Comparison of ENCODE assay signal across 1 cellular context in genomic region chr11:116826751-116827431, GRCh38.
TF ChIP-seq lines count a peak whose summit lies in the region.

No MANE protein-coding gene starts in this region.

TF ChIP-seq in HepG2, 621 proteins besides CTCF, POLR2A, EP300 and RAD21 (continued from another document and continues in another):
- TF ChIP-seq ZNF883 (CRISPR knock-in tag; IDR thresholded peaks at IDR 0.05; ENCODE audit: not compliant biosample characterization) (peak; percentile 63), SKI (IDR thresholded peaks at IDR 0.05; ENCODE audit: partially characterized antibody) (peak; percentile 90), ZNF337 (CRISPR knock-in tag; IDR thresholded peaks at IDR 0.05; ENCODE audit: borderline replicate concordance, low read depth) (0 out of 2 replicates have a peak, but pooled peaks have one; percentile 60), ZNF318 (CRISPR knock-in tag; IDR thresholded peaks at IDR 0.05) (peak; percentile 59; the same call in 1 of the 2 replicates), RELA (CRISPR knock-in tag; IDR thresholded peaks at IDR 0.05) (no peak), RFX1 (IDR thresholded peaks at IDR 0.05) (peak; percentile 60; the same call in 1 of the 2 replicates), TBL1XR1 (IDR thresholded peaks at IDR 0.05; ENCODE audit: borderline replicate concordance, low read length, partially characterized antibody) (peak; percentile 15), FOXJ3 (CRISPR knock-in tag; IDR thresholded peaks at IDR 0.05; ENCODE audit: borderline replicate concordance) (peak; percentile 85), ZNF800 (CRISPR knock-in tag; IDR thresholded peaks at IDR 0.05) (peak; percentile 58; the same call in 1 of the 2 replicates), PAWR (CRISPR knock-in tag; IDR thresholded peaks at IDR 0.05; ENCODE audit: borderline replicate concordance) (0 out of 2 replicates have a peak, but pooled peaks have one; percentile 67), ARNT2 (CRISPR knock-in tag; IDR thresholded peaks at IDR 0.05; ENCODE audit: low read depth) (no peak), BCL6 (CRISPR knock-in tag; IDR thresholded peaks at IDR 0.05) (peak; percentile 83), ZNF839 (CRISPR knock-in tag; IDR thresholded peaks at IDR 0.05; ENCODE audit: borderline replicate concordance) (no peak), CHD2 (IDR thresholded peaks at IDR 0.05; ENCODE audit: low read depth, low read length) (no peak), MYC (CRISPR knock-in tag; IDR thresholded peaks at IDR 0.05; ENCODE audit: borderline replicate concordance) (peak; percentile 95), ZNF263 (CRISPR knock-in tag; IDR thresholded peaks at IDR 0.05) (peak; percentile 54), NR2F6 (IDR thresholded peaks at IDR 0.05) (peak; percentile 99), NR2F6 (CRISPR knock-in tag; IDR thresholded peaks at IDR 0.05) (peak; percentile 99), ZHX1 (CRISPR knock-in tag; IDR thresholded peaks at IDR 0.05; ENCODE audit: low read depth) (peak; percentile 84; the same call in 1 of the 2 replicates), ZNF232 (CRISPR knock-in tag; IDR thresholded peaks at IDR 0.05; ENCODE audit: borderline replicate concordance) (no peak), KAT8 (CRISPR knock-in tag; IDR thresholded peaks at IDR 0.05) (0 out of 2 replicates have a peak, but pooled peaks have one; percentile 36), PHB2 (IDR thresholded peaks at IDR 0.05; ENCODE audit: partially characterized antibody) (no peak), ZNF431 (CRISPR knock-in tag; IDR thresholded peaks at IDR 0.05; ENCODE audit: borderline replicate concordance, low read depth) (peak; percentile 92; the same call in 1 of the 2 replicates), TMF1 (CRISPR knock-in tag; IDR thresholded peaks at IDR 0.05; ENCODE audit: low read depth) (no peak), STAT6 (CRISPR knock-in tag; IDR thresholded peaks at IDR 0.05; ENCODE audit: borderline replicate concordance) (peak; percentile 75; the same call in 1 of the 2 replicates), CC2D1A (CRISPR knock-in tag; IDR thresholded peaks at IDR 0.05) (no peak), MBD4 (IDR thresholded peaks at IDR 0.05; ENCODE audit: borderline replicate concordance, low read length) (no peak), ATF5 (CRISPR knock-in tag; IDR thresholded peaks at IDR 0.05; ENCODE audit: low read depth) (no peak), HMG20A (CRISPR knock-in tag; IDR thresholded peaks at IDR 0.05; ENCODE audit: borderline replicate concordance) (peak; percentile 68; the same call in 1 of the 2 replicates), HNF1B (CRISPR knock-in tag; IDR thresholded peaks at IDR 0.05) (peak; percentile 88), NFAT5 (CRISPR knock-in tag; IDR thresholded peaks at IDR 0.05) (0 out of 2 replicates have a peak, but pooled peaks have one; percentile 4), ZNF333 (CRISPR knock-in tag; IDR thresholded peaks at IDR 0.05; ENCODE audit: borderline replicate concordance) (peak; percentile 24; the same call in 1 of the 2 replicates), HDAC1 (CRISPR knock-in tag; IDR thresholded peaks at IDR 0.05) (peak; percentile 86)
